In the genomic region with DNA sequence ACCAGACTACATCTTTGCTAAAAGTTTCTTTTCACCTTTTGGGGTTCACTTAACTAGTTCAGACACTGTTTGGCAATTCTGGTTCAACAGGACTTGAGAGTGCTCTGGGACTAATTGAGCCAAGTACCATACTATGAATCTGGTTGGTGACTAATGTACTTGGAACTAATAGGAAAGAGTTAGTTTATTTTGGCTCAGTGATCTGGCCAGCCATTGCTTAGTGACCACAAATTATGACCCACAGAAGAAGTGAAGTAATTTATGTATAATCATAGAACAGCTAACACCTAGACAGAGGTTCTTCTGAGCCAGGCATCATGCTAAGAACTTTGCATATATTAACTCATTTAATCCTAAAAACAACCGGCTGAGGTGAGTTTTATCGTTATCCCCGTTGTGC, we compare ENCODE assay signal across 1 cellular context.
TF ChIP-seq lines count a peak whose summit lies in the region.

No MANE protein-coding gene starts in this region.

TF ChIP-seq in SK-N-SH, 30 proteins besides CTCF, POLR2A, EP300 and RAD21 (continued from another document):
- TF ChIP-seq, protein P1, sequence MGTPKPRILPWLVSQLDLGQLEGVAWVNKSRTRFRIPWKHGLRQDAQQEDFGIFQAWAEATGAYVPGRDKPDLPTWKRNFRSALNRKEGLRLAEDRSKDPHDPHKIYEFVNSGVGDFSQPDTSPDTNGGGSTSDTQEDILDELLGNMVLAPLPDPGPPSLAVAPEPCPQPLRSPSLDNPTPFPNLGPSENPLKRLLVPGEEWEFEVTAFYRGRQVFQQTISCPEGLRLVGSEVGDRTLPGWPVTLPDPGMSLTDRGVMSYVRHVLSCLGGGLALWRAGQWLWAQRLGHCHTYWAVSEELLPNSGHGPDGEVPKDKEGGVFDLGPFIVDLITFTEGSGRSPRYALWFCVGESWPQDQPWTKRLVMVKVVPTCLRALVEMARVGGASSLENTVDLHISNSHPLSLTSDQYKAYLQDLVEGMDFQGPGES (IDR thresholded peaks at IDR 0.05; ENCODE audit: low read depth, low read length): no peak
- TF ChIP-seq EZH2phosphoT487 (IDR thresholded peaks at IDR 0.05; ENCODE audit: borderline replicate concordance, low read depth): no peak
- TF ChIP-seq RCOR1 (IDR thresholded peaks at IDR 0.05; ENCODE audit: low read length): no peak
- TF ChIP-seq SMC3 (IDR thresholded peaks at IDR 0.05; ENCODE audit: low read depth, low read length): no peak
- TF ChIP-seq PBX3 (IDR thresholded peaks at IDR 0.05): peak; percentile 88
- TF ChIP-seq MXI1 (IDR thresholded peaks at IDR 0.05; ENCODE audit: low read depth, low read length): no peak
- TF ChIP-seq USF1 (IDR thresholded peaks at IDR 0.05; ENCODE audit: borderline replicate concordance, low read depth): no peak
- TF ChIP-seq RFX5 (IDR thresholded peaks at IDR 0.05; ENCODE audit: low read length): no peak
- peak; percentile 67 for TF ChIP-seq TEAD4 (IDR thresholded peaks at IDR 0.05; ENCODE audit: borderline replicate concordance, insufficient read depth)
- TF ChIP-seq POLR2AphosphoS5 (IDR thresholded peaks at IDR 0.05; ENCODE audit: low read depth, low read length): peak; percentile 60; the same call in 1 of the 2 replicates
- no peak for TF ChIP-seq NRF1 (IDR thresholded peaks at IDR 0.05; ENCODE audit: low read depth, low read length)
- TF ChIP-seq CHD2 (IDR thresholded peaks at IDR 0.05; ENCODE audit: low read length, partially characterized antibody): no peak
- peak; percentile 92 for TF ChIP-seq JUND (IDR thresholded peaks at IDR 0.05)
- TF ChIP-seq RXRA (IDR thresholded peaks at IDR 0.05; ENCODE audit: borderline replicate concordance, low read depth): 0 out of 2 replicates have a peak, but pooled peaks have one; percentile 27
- no peak for TF ChIP-seq MEF2A (IDR thresholded peaks at IDR 0.05; ENCODE audit: borderline replicate concordance, low read depth)
- TF ChIP-seq, protein P2, sequence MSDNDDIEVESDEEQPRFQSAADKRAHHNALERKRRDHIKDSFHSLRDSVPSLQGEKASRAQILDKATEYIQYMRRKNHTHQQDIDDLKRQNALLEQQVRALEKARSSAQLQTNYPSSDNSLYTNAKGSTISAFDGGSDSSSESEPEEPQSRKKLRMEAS (IDR thresholded peaks at IDR 0.05; ENCODE audit: low read depth): no peak
- no peak for TF ChIP-seq ELF1 (IDR thresholded peaks at IDR 0.05)
- TF ChIP-seq FOSL2 (IDR thresholded peaks at IDR 0.05; ENCODE audit: borderline replicate concordance, low read depth): peak; percentile 87; the same call in 1 of the 2 replicates
- TF ChIP-seq TAF1 (IDR thresholded peaks at IDR 0.05; ENCODE audit: borderline replicate concordance, low read depth, low read length): no peak
- TF ChIP-seq, protein P3, sequence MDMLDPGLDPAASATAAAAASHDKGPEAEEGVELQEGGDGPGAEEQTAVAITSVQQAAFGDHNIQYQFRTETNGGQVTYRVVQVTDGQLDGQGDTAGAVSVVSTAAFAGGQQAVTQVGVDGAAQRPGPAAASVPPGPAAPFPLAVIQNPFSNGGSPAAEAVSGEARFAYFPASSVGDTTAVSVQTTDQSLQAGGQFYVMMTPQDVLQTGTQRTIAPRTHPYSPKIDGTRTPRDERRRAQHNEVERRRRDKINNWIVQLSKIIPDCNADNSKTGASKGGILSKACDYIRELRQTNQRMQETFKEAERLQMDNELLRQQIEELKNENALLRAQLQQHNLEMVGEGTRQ (IDR thresholded peaks at IDR 0.05; ENCODE audit: borderline replicate concordance, low read depth, low read length): no peak
- TF ChIP-seq GABPA (IDR thresholded peaks at IDR 0.05; ENCODE audit: low read depth): no peak
- TF ChIP-seq YY1 (IDR thresholded peaks at IDR 0.05; ENCODE audit: low read depth): no peak
- TF ChIP-seq, protein P4, sequence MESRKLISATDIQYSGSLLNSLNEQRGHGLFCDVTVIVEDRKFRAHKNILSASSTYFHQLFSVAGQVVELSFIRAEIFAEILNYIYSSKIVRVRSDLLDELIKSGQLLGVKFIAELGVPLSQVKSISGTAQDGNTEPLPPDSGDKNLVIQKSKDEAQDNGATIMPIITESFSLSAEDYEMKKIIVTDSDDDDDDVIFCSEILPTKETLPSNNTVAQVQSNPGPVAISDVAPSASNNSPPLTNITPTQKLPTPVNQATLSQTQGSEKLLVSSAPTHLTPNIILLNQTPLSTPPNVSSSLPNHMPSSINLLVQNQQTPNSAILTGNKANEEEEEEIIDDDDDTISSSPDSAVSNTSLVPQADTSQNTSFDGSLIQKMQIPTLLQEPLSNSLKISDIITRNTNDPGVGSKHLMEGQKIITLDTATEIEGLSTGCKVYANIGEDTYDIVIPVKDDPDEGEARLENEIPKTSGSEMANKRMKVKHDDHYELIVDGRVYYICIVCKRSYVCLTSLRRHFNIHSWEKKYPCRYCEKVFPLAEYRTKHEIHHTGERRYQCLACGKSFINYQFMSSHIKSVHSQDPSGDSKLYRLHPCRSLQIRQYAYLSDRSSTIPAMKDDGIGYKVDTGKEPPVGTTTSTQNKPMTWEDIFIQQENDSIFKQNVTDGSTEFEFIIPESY (IDR thresholded peaks at IDR 0.05; ENCODE audit: borderline replicate concordance, low read depth): no peak
- no peak for TF ChIP-seq SIN3A (IDR thresholded peaks at IDR 0.05; ENCODE audit: borderline replicate concordance, low read depth, low read length)
- peak; percentile 98 for TF ChIP-seq NFIC (IDR thresholded peaks at IDR 0.05; ENCODE audit: borderline replicate concordance)
- peak; percentile 92 for TF ChIP-seq TCF12 (IDR thresholded peaks at IDR 0.05)
